ENCODE assay signal across 3 cellular contexts in genomic region chr7:25056368-25056767, GRCh38.
TF ChIP-seq lines count a peak whose summit lies in the region.

No MANE protein-coding gene starts in this region.

TF ChIP-seq in HEK293, 187 proteins besides CTCF, POLR2A, EP300 and RAD21:
- TF ChIP-seq ZNF146 (tag by site-specific recombination; IDR thresholded peaks at IDR 0.05) (peak; percentile 72), ZNF37A (tag by site-specific recombination; IDR thresholded peaks at IDR 0.05) (no peak)

TF ChIP-seq in K562, 482 proteins besides CTCF, POLR2A, EP300 and RAD21 (continued from another document):
- TF ChIP-seq TEAD1 (CRISPR knock-in tag; IDR thresholded peaks at IDR 0.05): no peak
- no peak for TF ChIP-seq MED1 (CRISPR knock-in tag; IDR thresholded peaks at IDR 0.05; ENCODE audit: borderline replicate concordance)
- TF ChIP-seq SLC30A9 (CRISPR knock-in tag; IDR thresholded peaks at IDR 0.05): no peak
- no peak for TF ChIP-seq KLF16 (IDR thresholded peaks at IDR 0.05)
- TF ChIP-seq HDAC2 (IDR thresholded peaks at IDR 0.05): no peak
- no peak for TF ChIP-seq SMARCA4 (IDR thresholded peaks at IDR 0.05)
- TF ChIP-seq FOXA3 (CRISPR knock-in tag; conservative IDR thresholded peaks at IDR 0.05 in 1 of 2, IDR thresholded peaks at IDR 0.05 in 1 of 2): no peak
- TF ChIP-seq NFIC (IDR thresholded peaks at IDR 0.05): no peak
- no peak for TF ChIP-seq MNT (conservative IDR thresholded peaks at IDR 0.05)
- peak; percentile 98 for TF ChIP-seq ZNF146 (CRISPR knock-in tag; IDR thresholded peaks at IDR 0.05; ENCODE audit: unreplicated experiment)
- no peak for TF ChIP-seq HES1 (IDR thresholded peaks at IDR 0.05; ENCODE audit: low read depth)
- no peak for TF ChIP-seq NR3C1 (CRISPR knock-in tag; IDR thresholded peaks at IDR 0.05)
- TF ChIP-seq KDM2B (CRISPR knock-in tag; IDR thresholded peaks at IDR 0.05): no peak
- 0 out of 2 replicates have a peak, but pooled peaks have one; percentile 31 for TF ChIP-seq BCOR (IDR thresholded peaks at IDR 0.05)
- TF ChIP-seq ZNF143 (CRISPR knock-in tag; IDR thresholded peaks at IDR 0.05): no peak
- TF ChIP-seq MYBL2 (IDR thresholded peaks at IDR 0.05; ENCODE audit: low read depth): no peak
- TF ChIP-seq MYBL2 (CRISPR knock-in tag; IDR thresholded peaks at IDR 0.05; ENCODE audit: borderline replicate concordance): no peak
- TF ChIP-seq SMARCE1 (IDR thresholded peaks at IDR 0.05): no peak
- TF ChIP-seq RCOR1 (IDR thresholded peaks at IDR 0.05; ENCODE audit: borderline replicate concordance in 1 of 2, low read depth in 2 of 2, low read length in 2 of 2): no peak
- TF ChIP-seq AFF4 (CRISPR knock-in tag; IDR thresholded peaks at IDR 0.05): no peak
- TF ChIP-seq FOXP4 (CRISPR knock-in tag; IDR thresholded peaks at IDR 0.05; ENCODE audit: borderline replicate concordance): no peak
- TF ChIP-seq ZNF766 (CRISPR knock-in tag; conservative IDR thresholded peaks at IDR 0.05): no peak
TF ChIP-seq in K562: peak in this region for 3.

TF ChIP-seq in H1, 55 proteins besides CTCF, POLR2A, EP300 and RAD21:
- TF ChIP-seq BRCA1 (IDR thresholded peaks at IDR 0.05; ENCODE audit: low read depth, low read length) (no peak), KDM1A (IDR thresholded peaks at IDR 0.05; ENCODE audit: borderline replicate concordance, low read length) (0 out of 2 replicates have a peak, but pooled peaks have one; percentile 15)
